In the genomic region with DNA sequence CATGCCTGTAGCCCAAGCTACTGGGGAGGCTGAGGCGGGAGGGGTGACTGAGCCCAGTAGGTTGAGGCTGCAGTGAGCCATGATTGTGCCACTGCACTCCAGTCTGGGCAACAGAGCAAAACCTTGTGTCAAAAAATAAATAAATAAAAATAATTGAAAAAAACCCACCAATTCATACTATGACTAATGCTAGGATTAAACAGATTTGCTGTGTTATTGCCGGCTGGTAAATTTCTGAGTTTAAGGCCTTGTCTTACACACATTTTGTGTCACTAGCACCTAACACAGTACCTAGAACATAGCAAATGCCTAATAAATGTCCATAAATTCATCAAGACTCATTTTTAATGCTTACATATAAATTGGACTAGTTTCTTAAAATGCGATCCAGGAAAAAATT, we compare ENCODE assay signal across 10 cellular contexts. TPM values are rescaled to one million over a fixed set of nuclear protein-coding genes. Genes with fewer than 3 reads are reported as not detected.
DNase-seq lines count a peak whose midpoint lies in the region; ATAC-seq and TF ChIP-seq lines count a peak whose summit lies in the region.
"Had no signal": no experiment of that assay in that cellular context is flagged by ENCODE, and none has a peak within 500 bp of the region (broad histone marks: within the 10 kb centered on the region; RNA-seq: fewer than 3 reads in every experiment).

No MANE protein-coding gene starts in this region.

- peak overlapping the region; percentile 66 for H3K4me3 Mint-ChIP-seq in activated CD4-positive, alpha-beta T cell treated with anti-CD3 and anti-CD28 coated beads, Interleukin-2, amount 10 ng/mL, durations not matched to agents 7 days and 5 days
- H3K4me3 Mint-ChIP-seq in activated T-helper 1 cell treated with anti-CD3 and anti-CD28 coated beads, Interleukin-12 subunit alpha, Interleukin-12 subunit beta, Interleukin-2, Interleukin-4 antibody, amounts not matched to agents 30 ng/mL and 10 ng/mL and 1 ng/mL, durations not matched to agents 14 hours and 24 hours and 36 hours, result peak overlapping the region; percentile 71
- H3K4me3 Mint-ChIP-seq: activated B cell treated with CpG ODN at 0.5 μM for 24 hours had no signal

- H3K27ac Mint-ChIP-seq in activated CD4-positive, alpha-beta T cell treated with anti-CD3 and anti-CD28 coated beads, Interleukin-2, amount 10 ng/mL, durations not matched to agents 7 days and 5 days, result peak overlapping the region; percentile 91
- H3K27ac Mint-ChIP-seq in activated T-helper 1 cell treated with anti-CD3 and anti-CD28 coated beads, Interleukin-12 subunit alpha, Interleukin-12 subunit beta, Interleukin-2, Interleukin-4 antibody, amounts not matched to agents 30 ng/mL and 10 ng/mL and 1 ng/mL, durations not matched to agents 14 hours and 24 hours and 36 hours, result peak overlapping the region; percentile 100
- H3K27ac Mint-ChIP-seq: activated B cell treated with CpG ODN at 0.5 μM for 24 hours had no signal

- no peak for ATAC-seq in gastroesophageal sphincter
- ATAC-seq in GM18870 (IDR thresholded peaks at IDR 0.05; ENCODE audit: unreplicated experiment), result no peak

- H3K4me1 ChIP-seq in gastroesophageal sphincter, result peaks cover 32 to 98% (median 59%) of the 10 kb centered on the region in 3 donors
- H3K4me1 ChIP-seq in suprapubic skin, result peaks cover 78% of the 10 kb centered on the region

- CTCF ChIA-PET in activated CD4-positive, alpha-beta T cell treated with anti-CD3 and anti-CD28 coated beads, Interleukin-2, amount 10 ng/mL, durations not matched to agents 7 days and 5 days (lab: Charles Lee), result interaction anchor here (0.8 to 1.0 kb wide), 3 partner anchors 9 to 11 kb away, joined by 3 read pairs; no protein-coding TSS in a partner anchor

- 38 to 51% methylated on average over 1 to 3 of the region's 3 CpGs for WGBS in gastroesophageal sphincter (ENCODE audit: low coverage in 1 of 2), 2 donors
- 76% methylated on average over 3 of the region's 3 CpGs for WGBS in suprapubic skin

- no peak for TF ChIP-seq CTCF in gastroesophageal sphincter (IDR thresholded peaks at IDR 0.05)
- TF ChIP-seq CTCF in suprapubic skin (IDR thresholded peaks at IDR 0.05), result no peak

- DNase-seq in activated CD4-positive, alpha-beta T cell treated with anti-CD3 and anti-CD28 coated beads, Interleukin-2, amount 10 ng/mL, durations not matched to agents 7 days and 5 days, result no peak
- no peak for DNase-seq in activated CD4-positive, alpha-beta T cell treated with anti-CD3 and anti-CD28 coated beads for 48 hours
- DNase-seq in activated T-helper 1 cell treated with anti-CD3 and anti-CD28 coated beads, Interleukin-12 subunit alpha, Interleukin-12 subunit beta, Interleukin-2, Interleukin-4 antibody, amounts not matched to agents 30 ng/mL and 10 ng/mL and 1 ng/mL, durations not matched to agents 14 hours and 24 hours and 36 hours (ENCODE audit: low spot score), result no peak
- no peak for DNase-seq in suprapubic skin (ENCODE audit: low spot score in 2 of 2)
- DNase-seq in glomerular visceral epithelial cell (ENCODE audit: extremely low spot score), result no peak
- no peak for DNase-seq in kidney tubule cell (ENCODE audit: low spot score)
- DNase-seq: activated B cell treated with CpG ODN at 0.5 μM for 24 hours, NCI-H510A treated with DMSO at 0.1 percent for 48 hours had no signal

- peaks cover 41% of the 10 kb centered on the region for H3K36me3 Mint-ChIP-seq in activated CD4-positive, alpha-beta T cell treated with anti-CD3 and anti-CD28 coated beads, Interleukin-2, amount 10 ng/mL, durations not matched to agents 7 days and 5 days (ENCODE audit: low read depth)
- peaks cover 7% of the 10 kb centered on the region for H3K36me3 Mint-ChIP-seq in activated T-helper 1 cell treated with anti-CD3 and anti-CD28 coated beads, Interleukin-12 subunit alpha, Interleukin-12 subunit beta, Interleukin-2, Interleukin-4 antibody, amounts not matched to agents 30 ng/mL and 10 ng/mL and 1 ng/mL, durations not matched to agents 14 hours and 24 hours and 36 hours (ENCODE audit: low read depth)

- H3K27me3 ChIP-seq in gastroesophageal sphincter (no peaks in the 10 kb centered on the region), suprapubic skin (no peaks in the 10 kb centered on the region)

- POLR2A ChIA-PET in activated CD4-positive, alpha-beta T cell treated with anti-CD3 and anti-CD28 coated beads, Interleukin-2, amount 10 ng/mL, durations not matched to agents 7 days and 5 days (lab: Charles Lee), result no interaction called here

- H3K4me1 Mint-ChIP-seq in activated CD4-positive, alpha-beta T cell treated with anti-CD3 and anti-CD28 coated beads, Interleukin-2, amount 10 ng/mL, durations not matched to agents 7 days and 5 days, result peaks cover 92% of the 10 kb centered on the region
- H3K4me1 Mint-ChIP-seq in activated T-helper 1 cell treated with anti-CD3 and anti-CD28 coated beads, Interleukin-12 subunit alpha, Interleukin-12 subunit beta, Interleukin-2, Interleukin-4 antibody, amounts not matched to agents 30 ng/mL and 10 ng/mL and 1 ng/mL, durations not matched to agents 14 hours and 24 hours and 36 hours (ENCODE audit: low read depth), result peaks cover 86% of the 10 kb centered on the region

- no peak for TF ChIP-seq POLR2A in gastroesophageal sphincter (IDR thresholded peaks at IDR 0.05)
- TF ChIP-seq POLR2A in suprapubic skin (IDR thresholded peaks at IDR 0.05), result no peak

- H3K9me3 Mint-ChIP-seq in activated CD4-positive, alpha-beta T cell treated with anti-CD3 and anti-CD28 coated beads, Interleukin-2, amount 10 ng/mL, durations not matched to agents 7 days and 5 days, result no peaks in the 10 kb centered on the region
- no peaks in the 10 kb centered on the region for H3K9me3 Mint-ChIP-seq in activated T-helper 1 cell treated with anti-CD3 and anti-CD28 coated beads, Interleukin-12 subunit alpha, Interleukin-12 subunit beta, Interleukin-2, Interleukin-4 antibody, amounts not matched to agents 30 ng/mL and 10 ng/mL and 1 ng/mL, durations not matched to agents 14 hours and 24 hours and 36 hours
- H3K9me3 Mint-ChIP-seq: activated B cell treated with CpG ODN at 0.5 μM for 24 hours had no signal

- no peaks in the 10 kb centered on the region for H3K36me3 ChIP-seq in gastroesophageal sphincter
- no peaks in the 10 kb centered on the region for H3K36me3 ChIP-seq in suprapubic skin

- H3K9me3 ChIP-seq in gastroesophageal sphincter (no peaks in the 10 kb centered on the region), suprapubic skin (no peaks in the 10 kb centered on the region)

- TF ChIP-seq EP300 in gastroesophageal sphincter (IDR thresholded peaks at IDR 0.05) (no peak), suprapubic skin (IDR thresholded peaks at IDR 0.05) (no peak)

- H3K27ac ChIP-seq in gastroesophageal sphincter, result peak overlapping the region; percentile 94 to 100 (median 96)
- H3K27ac ChIP-seq in suprapubic skin, result peak overlapping the region; percentile 94

- intact Hi-C loops in activated T-helper 1 cell treated with anti-CD3 and anti-CD28 coated beads, Interleukin-12 subunit alpha, Interleukin-12 subunit beta, Interleukin-2, Interleukin-4 antibody, amounts not matched to agents 30 ng/mL and 10 ng/mL and 1 ng/mL, durations not matched to agents 14 hours and 24 hours and 36 hours (cut with micrococcal nuclease), result loop anchor here (2.0 to 5.0 kb wide), 2 partner anchors 43 to 156 kb away; no protein-coding TSS in a partner anchor

- H3K4me3 ChIP-seq in gastroesophageal sphincter, result no peak overlapping the region
- no peak overlapping the region for H3K4me3 ChIP-seq in suprapubic skin

- no peaks in the 10 kb centered on the region for H3K27me3 Mint-ChIP-seq in activated CD4-positive, alpha-beta T cell treated with anti-CD3 and anti-CD28 coated beads, Interleukin-2, amount 10 ng/mL, durations not matched to agents 7 days and 5 days
- H3K27me3 Mint-ChIP-seq in activated T-helper 1 cell treated with anti-CD3 and anti-CD28 coated beads, Interleukin-12 subunit alpha, Interleukin-12 subunit beta, Interleukin-2, Interleukin-4 antibody, amounts not matched to agents 30 ng/mL and 10 ng/mL and 1 ng/mL, durations not matched to agents 14 hours and 24 hours and 36 hours (ENCODE audit: insufficient read depth), result no peaks in the 10 kb centered on the region
- H3K27me3 Mint-ChIP-seq: activated B cell treated with CpG ODN at 0.5 μM for 24 hours had no signal

RNA-seq across cellular contexts. Expression of a gene that starts 8.7 kb away (rescaled TPM):
- 100 to 1,000 TPM; 116 to 124 TPM for total RNA-seq in activated CD4-positive, alpha-beta T cell treated with anti-CD3 and anti-CD28 coated beads, Interleukin-2, amount 10 ng/mL, durations not matched to agents 7 days and 5 days
- 59.1 and 63.1 TPM in 2 replicates for total RNA-seq in activated T-helper 1 cell treated with anti-CD3 and anti-CD28 coated beads, Interleukin-12 subunit alpha, Interleukin-12 subunit beta, Interleukin-2, Interleukin-4 antibody, amounts not matched to agents 30 ng/mL and 10 ng/mL and 1 ng/mL, durations not matched to agents 14 hours and 24 hours and 36 hours
- total RNA-seq in gastroesophageal sphincter (100 to 1,000 TPM; 209 to 286 (median 230) TPM), suprapubic skin (10 to 100 TPM; 68.3 to 95.8 (median 82.6) TPM)

RNA-seq across cellular contexts. Expression of a gene that starts 35.7 kb away (rescaled TPM):
- total RNA-seq in activated CD4-positive, alpha-beta T cell treated with anti-CD3 and anti-CD28 coated beads, Interleukin-2, amount 10 ng/mL, durations not matched to agents 7 days and 5 days, result 10 to 100 TPM; 10.6 to 13.2 TPM
- 11.7 and 16.7 TPM in 2 replicates for total RNA-seq in activated T-helper 1 cell treated with anti-CD3 and anti-CD28 coated beads, Interleukin-12 subunit alpha, Interleukin-12 subunit beta, Interleukin-2, Interleukin-4 antibody, amounts not matched to agents 30 ng/mL and 10 ng/mL and 1 ng/mL, durations not matched to agents 14 hours and 24 hours and 36 hours
- total RNA-seq in gastroesophageal sphincter (10 to 100 TPM; 11.6 to 36.9 (median 23.4) TPM), suprapubic skin (10 to 100 TPM in 2 of 4 donors, 1 to 10 TPM in 2; 7.2 to 33.5 (median 9.3) TPM)
